11 cellular contexts compared by ENCODE assay signal in genomic region chr2:63047193-63047533, GRCh38. TPM values are rescaled to one million over a fixed set of nuclear protein-coding genes. Genes with fewer than 3 reads are reported as not detected.
DNase-seq lines count a peak whose midpoint lies in the region; ATAC-seq and TF ChIP-seq lines count a peak whose summit lies in the region.
"Had no signal": no experiment of that assay in that cellular context is flagged by ENCODE, and none has a peak within 500 bp of the region (broad histone marks: within the 10 kb centered on the region; RNA-seq: fewer than 3 reads in every experiment).

No MANE protein-coding gene starts in this region.

- intact Hi-C loops in heart right ventricle (cut with DNase I), result no loop called here

- DNase-seq in heart right ventricle (no peak), right atrium auricular region (ENCODE audit: low spot score) (no peak), iPS-NIHi7 (ENCODE audit: extremely low spot score) (peak; percentile 17), HFFc6 (no peak)
- no peak for DNase-seq in activated naive CD8-positive, alpha-beta T cell treated with anti-CD3 and anti-CD28 coated beads, Interleukin-2, amount 50 U/mL, for 24 hours
- DNase-seq in stimulated activated naive CD8-positive, alpha-beta T cell treated with anti-CD3 and anti-CD28 coated beads, Interleukin-15, amount 100 ng/mL, for 72 hours, result no peak
- no peak for DNase-seq in activated CD4-positive, alpha-beta memory T cell treated with anti-CD3 and anti-CD28 coated beads, Interleukin-2, amount 10 ng/mL, durations not matched to agents 7 days and 5 days
- DNase-seq: activated CD4-positive, alpha-beta T cell treated with anti-CD3 and anti-CD28 coated beads, Interleukin-2, amount 10 ng/mL, durations not matched to agents 7 days and 5 days had no signal

- 22 to 42% methylated on average over 19 of the region's 19 CpGs for WGBS in heart right ventricle, 2 donors

- peak overlapping the region; percentile 53 for H3K4me3 Mint-ChIP-seq in activated naive CD8-positive, alpha-beta T cell treated with anti-CD3 and anti-CD28 coated beads, Interleukin-2, amount 50 U/mL, for 24 hours
- H3K4me3 Mint-ChIP-seq in stimulated activated naive CD8-positive, alpha-beta T cell treated with anti-CD3 and anti-CD28 coated beads, Interleukin-15, amount 100 ng/mL, for 72 hours, result peak overlapping the region; percentile 36 to 75
- no peak overlapping the region for H3K4me3 Mint-ChIP-seq in activated CD4-positive, alpha-beta memory T cell treated with anti-CD3 and anti-CD28 coated beads, Interleukin-2, amount 10 ng/mL, durations not matched to agents 7 days and 5 days
- no peak overlapping the region for H3K4me3 Mint-ChIP-seq in HFFc6
- H3K4me3 Mint-ChIP-seq: activated CD4-positive, alpha-beta T cell treated with anti-CD3 and anti-CD28 coated beads, Interleukin-2, amount 10 ng/mL, durations not matched to agents 7 days and 5 days had no signal

- H3K36me3 ChIP-seq in heart right ventricle (peaks cover 0 to 15% (median 0%) of the 10 kb centered on the region in 9 donors), right atrium auricular region (peaks cover 12% of the 10 kb centered on the region)
- H3K36me3 ChIP-seq: breast epithelium had no signal

- POLR2A ChIA-PET in activated CD4-positive, alpha-beta memory T cell treated with anti-CD3 and anti-CD28 coated beads, Interleukin-2, amount 10 ng/mL, durations not matched to agents 7 days and 5 days (lab: Charles Lee), result interaction anchor here (0.6 to 0.7 kb wide), 2 partner anchors 9 to 84 kb away, joined by 3 to 4 read pairs; no protein-coding TSS in a partner anchor

- H3K9me3 ChIP-seq in heart right ventricle (no peaks in the 10 kb centered on the region), right atrium auricular region (no peaks in the 10 kb centered on the region)

- no peak overlapping the region for H3K27ac Mint-ChIP-seq in activated naive CD8-positive, alpha-beta T cell treated with anti-CD3 and anti-CD28 coated beads, Interleukin-2, amount 50 U/mL, for 24 hours
- H3K27ac Mint-ChIP-seq in stimulated activated naive CD8-positive, alpha-beta T cell treated with anti-CD3 and anti-CD28 coated beads, Interleukin-15, amount 100 ng/mL, for 72 hours, result no peak overlapping the region
- H3K27ac Mint-ChIP-seq in activated CD4-positive, alpha-beta memory T cell treated with anti-CD3 and anti-CD28 coated beads, Interleukin-2, amount 10 ng/mL, durations not matched to agents 7 days and 5 days, result no peak overlapping the region
- no peak overlapping the region for H3K27ac Mint-ChIP-seq in HFFc6
- H3K27ac Mint-ChIP-seq: activated CD4-positive, alpha-beta T cell treated with anti-CD3 and anti-CD28 coated beads, Interleukin-2, amount 10 ng/mL, durations not matched to agents 7 days and 5 days had no signal

- H3K4me1 ChIP-seq in heart right ventricle (peaks cover 11 to 50% (median 45%) of the 10 kb centered on the region in 9 donors), right atrium auricular region (peaks cover 0 to 38% of the 10 kb centered on the region in 2 donors)

- peaks cover 33% of the 10 kb centered on the region for H3K4me1 Mint-ChIP-seq in activated naive CD8-positive, alpha-beta T cell treated with anti-CD3 and anti-CD28 coated beads, Interleukin-2, amount 50 U/mL, for 24 hours
- H3K4me1 Mint-ChIP-seq in stimulated activated naive CD8-positive, alpha-beta T cell treated with anti-CD3 and anti-CD28 coated beads, Interleukin-15, amount 100 ng/mL, for 72 hours, result peaks cover 53% of the 10 kb centered on the region
- H3K4me1 Mint-ChIP-seq in activated CD4-positive, alpha-beta memory T cell treated with anti-CD3 and anti-CD28 coated beads, Interleukin-2, amount 10 ng/mL, durations not matched to agents 7 days and 5 days, result peaks cover 34% of the 10 kb centered on the region
- H3K4me1 Mint-ChIP-seq in HFFc6 (ENCODE audit: low read depth), result peaks cover 13% of the 10 kb centered on the region

- no peak overlapping the region for H3K27ac ChIP-seq in heart right ventricle
- H3K27ac ChIP-seq in right atrium auricular region, result no peak overlapping the region
- H3K27ac ChIP-seq: breast epithelium, C4-2B had no signal

- no peak for TF ChIP-seq CTCF in heart right ventricle (IDR thresholded peaks at IDR 0.05)
- TF ChIP-seq CTCF in right atrium auricular region (IDR thresholded peaks at IDR 0.05), result no peak
- no peak for TF ChIP-seq CTCF in HFFc6 (IDR thresholded peaks at IDR 0.05)

- no peaks in the 10 kb centered on the region for H3K9me3 Mint-ChIP-seq in activated naive CD8-positive, alpha-beta T cell treated with anti-CD3 and anti-CD28 coated beads, Interleukin-2, amount 50 U/mL, for 24 hours
- no peaks in the 10 kb centered on the region for H3K9me3 Mint-ChIP-seq in stimulated activated naive CD8-positive, alpha-beta T cell treated with anti-CD3 and anti-CD28 coated beads, Interleukin-15, amount 100 ng/mL, for 72 hours
- H3K9me3 Mint-ChIP-seq in activated CD4-positive, alpha-beta memory T cell treated with anti-CD3 and anti-CD28 coated beads, Interleukin-2, amount 10 ng/mL, durations not matched to agents 7 days and 5 days, result no peaks in the 10 kb centered on the region
- H3K9me3 Mint-ChIP-seq in HFFc6, result peaks cover 5% of the 10 kb centered on the region
- H3K9me3 Mint-ChIP-seq: activated CD4-positive, alpha-beta T cell treated with anti-CD3 and anti-CD28 coated beads, Interleukin-2, amount 10 ng/mL, durations not matched to agents 7 days and 5 days had no signal

- H3K36me3 Mint-ChIP-seq in activated naive CD8-positive, alpha-beta T cell treated with anti-CD3 and anti-CD28 coated beads, Interleukin-2, amount 50 U/mL, for 24 hours (ENCODE audit: low read depth), result peaks cover 10% of the 10 kb centered on the region
- no peaks in the 10 kb centered on the region for H3K36me3 Mint-ChIP-seq in activated CD4-positive, alpha-beta memory T cell treated with anti-CD3 and anti-CD28 coated beads, Interleukin-2, amount 10 ng/mL, durations not matched to agents 7 days and 5 days (ENCODE audit: low read depth)
- peaks cover 30% of the 10 kb centered on the region for H3K36me3 Mint-ChIP-seq in HFFc6 (ENCODE audit: low read depth)

- CTCF ChIA-PET in activated CD4-positive, alpha-beta memory T cell treated with anti-CD3 and anti-CD28 coated beads, Interleukin-2, amount 10 ng/mL, durations not matched to agents 7 days and 5 days (lab: Charles Lee), result no interaction called here

- H3K4me3 ChIP-seq in heart right ventricle, result peak overlapping the region in 7 of 10 donors; percentile 2 to 38 (median 29)
- H3K4me3 ChIP-seq in right atrium auricular region, result no peak overlapping the region

- ATAC-seq in heart right ventricle (no peak), GM19035 (IDR thresholded peaks at IDR 0.05; ENCODE audit: unreplicated experiment) (no peak)
- no peak for ATAC-seq in activated naive CD8-positive, alpha-beta T cell treated with anti-CD3 and anti-CD28 coated beads, Interleukin-2, amount 50 U/mL, for 24 hours
- ATAC-seq in stimulated activated naive CD8-positive, alpha-beta T cell treated with anti-CD3 and anti-CD28 coated beads, Interleukin-15, amount 100 ng/mL, for 72 hours, result no peak

- peaks cover 34 to 100% (median 90%) of the 10 kb centered on the region in 7 donors for H3K27me3 ChIP-seq in heart right ventricle
- peaks cover 35 to 50% of the 10 kb centered on the region in 2 donors for H3K27me3 ChIP-seq in right atrium auricular region

- peaks cover 68% of the 10 kb centered on the region for H3K27me3 Mint-ChIP-seq in activated naive CD8-positive, alpha-beta T cell treated with anti-CD3 and anti-CD28 coated beads, Interleukin-2, amount 50 U/mL, for 24 hours
- H3K27me3 Mint-ChIP-seq in stimulated activated naive CD8-positive, alpha-beta T cell treated with anti-CD3 and anti-CD28 coated beads, Interleukin-15, amount 100 ng/mL, for 72 hours, result peaks cover 85% of the 10 kb centered on the region
- H3K27me3 Mint-ChIP-seq in activated CD4-positive, alpha-beta memory T cell treated with anti-CD3 and anti-CD28 coated beads, Interleukin-2, amount 10 ng/mL, durations not matched to agents 7 days and 5 days, result peaks cover 50% of the 10 kb centered on the region
- peaks cover 7% of the 10 kb centered on the region for H3K27me3 Mint-ChIP-seq in HFFc6 (ENCODE audit: insufficient read depth)

RNA-seq across cellular contexts. Expression of gene OTX1, which starts 3.5 kb away (rescaled TPM):
- total RNA-seq in heart right ventricle (not detected), right atrium auricular region (not detected)
- not detected for polyA plus RNA-seq in heart right ventricle
- total RNA-seq in activated CD4-positive, alpha-beta memory T cell treated with anti-CD3 and anti-CD28 coated beads, Interleukin-2, amount 10 ng/mL, durations not matched to agents 7 days and 5 days, result under 1 TPM; 0.08 to 0.30 TPM
- under 1 TPM; 0.41 to 0.61 (median 0.53) TPM for total RNA-seq in HFFc6 (2021; fragmentation: NEBNext Ultra II Directional; extraction: Animal tissue kit (Norgen Biotek cat#: 25700))
- total RNA-seq: activated CD4-positive, alpha-beta T cell treated with anti-CD3 and anti-CD28 coated beads, Interleukin-2, amount 10 ng/mL, durations not matched to agents 7 days and 5 days; breast epithelium had no signal

Comparison
In these comparisons a context has a peak if more than half of its experiments do, and no peak if none do; other contexts are left out.
1. H3K4me3 ChIP-seq: peak in heart right ventricle (7 of 10); none in right atrium auricular region (0 of 2).
2. H3K4me3 Mint-ChIP-seq: peak in activated naive CD8-positive, alpha-beta T cell treated with anti-CD3 and anti-CD28 coated beads, Interleukin-2, amount 50 U/mL, for 24 hours (single experiment) and stimulated activated naive CD8-positive, alpha-beta T cell treated with anti-CD3 and anti-CD28 coated beads, Interleukin-15, amount 100 ng/mL, for 72 hours (2 of 2); none in activated CD4-positive, alpha-beta memory T cell treated with anti-CD3 and anti-CD28 coated beads, Interleukin-2, amount 10 ng/mL, durations not matched to agents 7 days and 5 days (single experiment) and HFFc6 (single experiment).